In the genomic region with DNA sequence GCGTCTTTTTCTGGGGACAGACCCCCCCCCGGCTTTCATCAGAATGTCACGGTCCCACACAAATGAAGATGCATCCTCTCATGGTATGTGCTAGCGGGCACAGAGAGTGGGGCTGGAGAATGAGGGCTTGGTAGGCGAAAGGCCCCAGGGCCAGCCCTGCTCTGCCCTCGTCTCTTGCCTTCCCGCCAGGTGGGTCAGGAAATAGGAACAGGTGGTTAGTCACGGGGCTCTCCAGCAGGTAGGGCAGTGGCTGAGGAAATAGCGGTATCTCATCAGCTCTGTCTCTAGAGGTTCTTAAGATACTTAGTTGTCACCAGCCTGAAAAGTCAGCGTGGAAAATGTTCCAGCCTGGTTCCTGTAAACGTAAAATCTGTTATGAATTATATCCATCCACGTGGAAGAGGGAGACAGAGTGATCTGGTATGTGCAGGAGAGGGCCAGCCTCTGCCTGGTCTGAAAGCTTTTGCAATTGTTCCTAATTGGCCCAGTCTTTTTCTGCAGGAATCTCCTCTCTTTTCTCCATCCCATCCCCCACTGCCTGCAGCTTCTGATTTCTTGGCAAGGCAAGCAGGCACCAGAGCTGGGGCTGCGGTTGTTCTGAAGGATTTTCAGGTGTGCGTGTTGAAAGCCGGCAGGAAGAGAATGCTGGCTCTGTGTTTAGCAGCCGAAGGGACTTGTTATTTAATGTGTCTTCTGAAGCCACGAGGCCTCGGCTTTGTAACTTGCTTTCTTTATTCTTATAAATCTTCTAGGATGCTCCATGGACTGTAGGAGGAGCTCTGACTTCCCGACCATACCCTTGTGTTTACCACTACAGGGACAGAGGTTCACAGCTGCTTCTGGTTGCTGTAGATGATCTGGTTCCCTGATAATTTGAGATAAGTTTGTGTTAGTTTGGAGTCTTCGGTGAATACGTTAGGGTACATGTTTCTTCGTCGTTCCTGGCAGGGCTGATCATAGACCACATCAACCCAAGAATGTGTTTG, we compare ENCODE assay signal across 10 cellular contexts.
A peak's percentile ranks its signal among the peaks of the same experiment; 100 is the strongest.
DNase-seq lines count a peak whose midpoint lies in the region; ATAC-seq and TF ChIP-seq lines count a peak whose summit lies in the region.
"Had no signal": no experiment of that assay in that cellular context is flagged by ENCODE, and none has a peak within 500 bp of the region (broad histone marks: within the 10 kb centered on the region; RNA-seq: fewer than 3 reads in every experiment).

No MANE protein-coding gene starts in this region.

- H3K27me3 Mint-ChIP-seq in HFFc6 (ENCODE audit: insufficient read depth) (no peaks in the 10 kb centered on the region), brain (no peaks in the 10 kb centered on the region)

- peak overlapping the region; percentile 12 to 27 for H3K27ac ChIP-seq in thoracic aorta

- ATAC-seq in thoracic aorta (ENCODE audit: insufficient number of reproducible peaks, low FRiP score, low read depth) (no peak), GM21390 (IDR thresholded peaks at IDR 0.05; ENCODE audit: unreplicated experiment) (no peak), HG03571 (IDR thresholded peaks at IDR 0.05; ENCODE audit: unreplicated experiment) (no peak), HG03280 (IDR thresholded peaks at IDR 0.05; ENCODE audit: unreplicated experiment) (no peak)

- H3K9me3 Mint-ChIP-seq in HFFc6: no peaks in the 10 kb centered on the region
- no peaks in the 10 kb centered on the region for H3K9me3 Mint-ChIP-seq in brain

- H3K4me1 Mint-ChIP-seq in HFFc6 (ENCODE audit: low read depth) (peaks cover 45% of the 10 kb centered on the region), brain (peaks cover 21% of the 10 kb centered on the region)

- H3K36me3 Mint-ChIP-seq in HFFc6 (ENCODE audit: low read depth) (0 out of 2 replicates have a peak, but pooled peaks cover 5% of the 10 kb centered on the region), brain (no peaks in the 10 kb centered on the region)

- H3K27ac Mint-ChIP-seq in HFFc6 (peak overlapping the region; percentile 67), brain (peak overlapping the region in 3 of 5 experiments; percentile 37 to 77 (median 42))

- H3K4me1 ChIP-seq in thoracic aorta (ENCODE audit: control insufficient read depth in 1 of 2, low read depth in 2 of 2): peaks cover 18 to 39% of the 10 kb centered on the region in 2 donors

- no peaks in the 10 kb centered on the region for H3K27me3 ChIP-seq in thoracic aorta (replicated peaks; ENCODE audit: insufficient read depth)

- peak; percentile 60; the same call in 1 of the 2 replicates for TF ChIP-seq CTCF in HFFc6 (IDR thresholded peaks at IDR 0.05)
- peak; percentile 26 to 30 for TF ChIP-seq CTCF in brain (conservative IDR thresholded peaks at IDR 0.05)
- no peak for TF ChIP-seq CTCF in thoracic aorta (IDR thresholded peaks at IDR 0.05)

- DNase-seq in HFFc6: peak; percentile 64
- peak; percentile 70 for DNase-seq in iris pigment epithelial cell (ENCODE audit: low read depth)
- DNase-seq in thoracic aorta (ENCODE audit: low spot score): no peak
- DNase-seq: activated gamma-delta T cell, hippocampal formation, SW 1271 had no signal

- no peak overlapping the region for H3K4me3 ChIP-seq in thoracic aorta

- no peaks in the 10 kb centered on the region for H3K36me3 ChIP-seq in thoracic aorta

- H3K4me3 Mint-ChIP-seq in HFFc6 (peak overlapping the region; percentile 31), brain (peak overlapping the region in 1 of 5 experiments; percentile 37)

- H3K9me3 ChIP-seq in thoracic aorta: no peaks in the 10 kb centered on the region
